ENCODE assay signal across 31 cellular contexts in genomic region chr11:98069861-98070260, GRCh38.
"Had no signal": no experiment of that assay in that cellular context is flagged by ENCODE, and none has a peak within 500 bp of the region (broad histone marks: within the 10 kb centered on the region; RNA-seq: fewer than 3 reads in every experiment).

No MANE protein-coding gene starts in this region.

- H3K4me1 ChIP-seq: left lung, lower lobe of right lung, neural progenitor cell, right atrium auricular region, right lobe of liver, thyroid gland, transverse colon, upper lobe of right lung had no signal

- ATAC-seq: left colon; left lung; lower lobe of right lung; natural killer cell; right lobe of liver; stimulated activated memory B cell treated with anti-CD40 and anti-IgM and Interleukin-4, amounts not matched to agents 10 μg/mL and 1 μg/mL and 100 μg/mL, for 72 hours; stimulated activated naive CD8-positive, alpha-beta T cell treated with anti-CD3 and anti-CD28 coated beads, Interleukin-15, amount 100 ng/mL, for 72 hours; upper lobe of right lung had no signal

- DNase-seq: hippocampal formation; immature natural killer cell; kidney; left colon; left lung; lower lobe of right lung; mammary epithelial cell; mesendoderm; naive B cell; natural killer cell; nephron progenitor cell; occipital lobe; ovary; right lobe of liver; stimulated activated CD4-positive, alpha-beta T cell treated with anti-CD3 and anti-CD28 coated beads, Interleukin-1b, Interleukin-23, amount 100 ng/mL, for 48 hours; stimulated activated CD4-positive, alpha-beta T cell treated with anti-CD3 and anti-CD28 coated beads, Interleukin-2, amount 100 ng/mL, for 48 hours; stimulated activated CD4-positive, alpha-beta T cell treated with anti-CD3 and anti-CD28 coated beads, Interleukin-4, amount 100 ng/mL, for 4 hours; stimulated activated CD8-positive, alpha-beta memory T cell treated with anti-CD3 and anti-CD28 coated beads, Interleukin-4, amount 100 ng/mL, for 48 hours; stimulated activated naive CD4-positive, alpha-beta T cell treated with Interleukin-2 at 50 U/mL for 16 hours; stimulated activated naive CD8-positive, alpha-beta T cell treated with anti-CD3 and anti-CD28 coated beads, Interleukin-15, amount 100 ng/mL, for 72 hours; substantia nigra; thyroid gland; transverse colon; upper lobe of right lung had no signal

- H3K27me3 Mint-ChIP-seq: naive B cell; progenitor cell of endocrine pancreas; stimulated activated memory B cell treated with anti-CD40 and anti-IgM and Interleukin-4, amounts not matched to agents 10 μg/mL and 1 μg/mL and 100 μg/mL, for 72 hours; stimulated activated naive CD8-positive, alpha-beta T cell treated with anti-CD3 and anti-CD28 coated beads, Interleukin-15, amount 100 ng/mL, for 72 hours had no signal

- H3K27ac Mint-ChIP-seq: immature natural killer cell; mesothelial cell of epicardium; natural killer cell; nephron progenitor cell; neural progenitor cell; progenitor cell of endocrine pancreas; stimulated activated memory B cell treated with anti-CD40 and anti-IgM and Interleukin-4, amounts not matched to agents 10 μg/mL and 1 μg/mL and 100 μg/mL, for 72 hours; stimulated activated naive CD8-positive, alpha-beta T cell treated with anti-CD3 and anti-CD28 coated beads, Interleukin-15, amount 100 ng/mL, for 72 hours had no signal

- H3K36me3 Mint-ChIP-seq: mesothelial cell of epicardium; naive B cell; natural killer cell; neural progenitor cell; stimulated activated memory B cell treated with anti-CD40 and anti-IgM and Interleukin-4, amounts not matched to agents 10 μg/mL and 1 μg/mL and 100 μg/mL, for 72 hours had no signal

- H3K27me3 ChIP-seq: left lung, neural progenitor cell, neutrophil, ovary, right atrium auricular region, right lobe of liver, thyroid gland, transverse colon, upper lobe of right lung had no signal

- H3K4me1 Mint-ChIP-seq: immature natural killer cell; naive B cell; natural killer cell; nephron progenitor cell; neural progenitor cell; stimulated activated memory B cell treated with anti-CD40 and anti-IgM and Interleukin-4, amounts not matched to agents 10 μg/mL and 1 μg/mL and 100 μg/mL, for 72 hours; stimulated activated naive CD8-positive, alpha-beta T cell treated with anti-CD3 and anti-CD28 coated beads, Interleukin-15, amount 100 ng/mL, for 72 hours had no signal

- H3K36me3 ChIP-seq: left lung, lower lobe of right lung, neural progenitor cell, neutrophil, ovary, right atrium auricular region, right lobe of liver, thyroid gland, transverse colon, upper lobe of right lung had no signal

- H2AFZ ChIP-seq: neural progenitor cell had no signal

- H3K4me3 ChIP-seq: left lung, lower lobe of right lung, neural progenitor cell, ovary, right atrium auricular region, right lobe of liver, smooth muscle cell, thyroid gland, transverse colon, upper lobe of right lung had no signal

- H3K27ac ChIP-seq: left lung, lower lobe of right lung, neural progenitor cell, neutrophil, ovary, right atrium auricular region, right lobe of liver, thyroid gland, transverse colon, upper lobe of right lung had no signal

- H3K9me3 ChIP-seq: lower lobe of right lung, ovary, right atrium auricular region, right lobe of liver, thyroid gland, transverse colon, upper lobe of right lung had no signal

- H3K9ac ChIP-seq: neural progenitor cell had no signal

- H3K4me2 ChIP-seq: neural progenitor cell, smooth muscle cell had no signal

- H3K9me3 Mint-ChIP-seq: nephron progenitor cell had no signal

- H3K4me3 Mint-ChIP-seq: immature natural killer cell; mesothelial cell of epicardium; naive B cell; natural killer cell; nephron progenitor cell; neural progenitor cell; stimulated activated memory B cell treated with anti-CD40 and anti-IgM and Interleukin-4, amounts not matched to agents 10 μg/mL and 1 μg/mL and 100 μg/mL, for 72 hours; stimulated activated naive CD8-positive, alpha-beta T cell treated with anti-CD3 and anti-CD28 coated beads, Interleukin-15, amount 100 ng/mL, for 72 hours had no signal
